ENCODE assay signal across 18 cellular contexts in genomic region chr3:151553873-151554272, GRCh38.
DNase-seq lines count a peak whose midpoint lies in the region; ATAC-seq and TF ChIP-seq lines count a peak whose summit lies in the region.
"Had no signal": no experiment of that assay in that cellular context is flagged by ENCODE, and none has a peak within 500 bp of the region (broad histone marks: within the 10 kb centered on the region; RNA-seq: fewer than 3 reads in every experiment).

No MANE protein-coding gene starts in this region.

- H3K27ac ChIP-seq in lower lobe of right lung = no peak overlapping the region
- H3K27ac ChIP-seq: parathyroid adenoma, spleen had no signal

- peaks cover 8% of the 10 kb centered on the region for H3K4me1 ChIP-seq in lower lobe of right lung
- H3K4me1 ChIP-seq: parathyroid adenoma, spleen had no signal

- TF ChIP-seq CTCF in epithelial cell of esophagus (IDR thresholded peaks at IDR 0.05; ENCODE audit: insufficient read depth, low read depth, low read length, missing control alignments) (no peak), lower lobe of right lung (IDR thresholded peaks at IDR 0.05) (no peak)

- peak; percentile 35 for DNase-seq in AG20443 (ENCODE audit: low spot score)
- peak; percentile 85 to 92 for DNase-seq in NOMO-1 (lab: John Stamatoyannopoulos, UW; ENCODE audit: unreplicated experiment in 2 of 2)
- peak; percentile 62 for DNase-seq in epithelial cell of esophagus (ENCODE audit: low read depth)
- peak; percentile 64 for DNase-seq in lower lobe of right lung
- DNase-seq in germinal center (ENCODE audit: low spot score) = no peak
- DNase-seq in islet precursor cell = no peak
- no peak for DNase-seq in ecto neural progenitor cell (ENCODE audit: low spot score)
- DNase-seq: activated naive CD8-positive, alpha-beta T cell treated with anti-CD3 and anti-CD28 coated beads, Interleukin-2, amount 10 ng/mL, durations not matched to agents 7 days and 5 days; activated T-cell treated with anti-CD3 and anti-CD28 coated beads, Interleukin-2, amount 50 U/mL, for 24 hours; GDM1; head of caudate nucleus; KG1; kidney glomerular epithelial cell; NCI-H446; spleen; stimulated activated naive B cell treated with anti-CD40 and anti-IgM and Interleukin-4, amounts not matched to agents 10 μg/mL and 1 μg/mL and 100 μg/mL, for 72 hours had no signal

- no peaks in the 10 kb centered on the region for H3K36me3 ChIP-seq in lower lobe of right lung
- H3K36me3 ChIP-seq: spleen had no signal

- H3K27me3 ChIP-seq in lower lobe of right lung (ENCODE audit: low read depth) = no peaks in the 10 kb centered on the region
- H3K27me3 ChIP-seq: spleen had no signal

- ATAC-seq in lower lobe of right lung (peak; percentile 47 to 79), HG02885 (IDR thresholded peaks at IDR 0.05; ENCODE audit: poor library complexity, unreplicated experiment) (no peak)
- ATAC-seq: stimulated activated naive B cell treated with anti-CD40 and anti-IgM and Interleukin-4, amounts not matched to agents 10 μg/mL and 1 μg/mL and 100 μg/mL, for 72 hours had no signal

- intact Hi-C loops in lower lobe of right lung (cut with DNase I) = no loop called here

- no peaks in the 10 kb centered on the region for H3K9me3 ChIP-seq in lower lobe of right lung
- H3K9me3 ChIP-seq: spleen had no signal

- no peak overlapping the region for H3K4me3 ChIP-seq in epithelial cell of esophagus (ENCODE audit: low read length)
- H3K4me3 ChIP-seq in lower lobe of right lung = no peak overlapping the region
- H3K4me3 ChIP-seq: spleen had no signal

Comparison
In these comparisons a context has a peak if more than half of its experiments do, and no peak if none do; other contexts are left out.
1. DNase-seq: peak in AG20443 (single experiment), NOMO-1 (2 of 2), epithelial cell of esophagus (single experiment) and lower lobe of right lung (single experiment); none in germinal center (single experiment), islet precursor cell (single experiment) and ecto neural progenitor cell (single experiment).